Comparison of ENCODE assay signal across 21 cellular contexts in genomic region chr2:236600892-236601291, GRCh38. TPM values are rescaled to one million over a fixed set of nuclear protein-coding genes. Genes with fewer than 3 reads are reported as not detected.
DNase-seq lines count a peak whose midpoint lies in the region; ATAC-seq, FAIRE-seq and TF ChIP-seq lines count a peak whose summit lies in the region.
"Had no signal": no experiment of that assay in that cellular context is flagged by ENCODE, and none has a peak within 500 bp of the region (broad histone marks: within the 10 kb centered on the region; RNA-seq: fewer than 3 reads in every experiment).

No MANE protein-coding gene starts in this region.

- WGBS in suprapubic skin: 54% methylated on average over 9 of the region's 9 CpGs

- H3K27me3 ChIP-seq in astrocyte (ENCODE audit: insufficient read depth, low read length): peaks cover 16% of the 10 kb centered on the region
- H3K27me3 ChIP-seq in suprapubic skin: peaks cover 11% of the 10 kb centered on the region
- H3K27me3 ChIP-seq: SJCRH30 had no signal

- no peak overlapping the region for H3K27ac ChIP-seq in astrocyte (ENCODE audit: low read depth, low read length)
- H3K27ac ChIP-seq in suprapubic skin: peak overlapping the region; percentile 75
- H3K27ac ChIP-seq: 22Rv1, adrenal gland, prostate gland, SJCRH30 had no signal

- peak overlapping the region; percentile 41 for H3K27ac Mint-ChIP-seq in astrocyte (ENCODE audit: unreplicated experiment)
- H3K27ac Mint-ChIP-seq: activated CD8-positive, alpha-beta memory T cell treated with anti-CD3 and anti-CD28 coated beads, Interleukin-2, amount 10 ng/mL, durations not matched to agents 7 days and 5 days; effector memory CD8-positive, alpha-beta T cell had no signal

- peaks cover 6% of the 10 kb centered on the region for H3K9me3 Mint-ChIP-seq in astrocyte (ENCODE audit: unreplicated experiment)
- H3K9me3 Mint-ChIP-seq: effector memory CD8-positive, alpha-beta T cell had no signal

- H3K4me1 ChIP-seq in astrocyte (ENCODE audit: insufficient read depth, low read length) (no peaks in the 10 kb centered on the region), suprapubic skin (peaks cover 3% of the 10 kb centered on the region)
- H3K4me1 ChIP-seq: adrenal gland, prostate gland, SJCRH30 had no signal

- no peak for TF ChIP-seq EP300 in suprapubic skin (IDR thresholded peaks at IDR 0.05)

- H3K27me3 Mint-ChIP-seq in astrocyte (ENCODE audit: low read depth, unreplicated experiment): peaks cover 33% of the 10 kb centered on the region

- H3K4me3 Mint-ChIP-seq in astrocyte (ENCODE audit: unreplicated experiment): no peak overlapping the region
- H3K4me3 Mint-ChIP-seq: activated CD8-positive, alpha-beta memory T cell treated with anti-CD3 and anti-CD28 coated beads, Interleukin-2, amount 10 ng/mL, durations not matched to agents 7 days and 5 days; effector memory CD8-positive, alpha-beta T cell had no signal

- TF ChIP-seq CTCF in astrocyte (IDR thresholded peaks at IDR 0.05; ENCODE audit: insufficient read depth, low read depth, low read length): no peak
- no peak for TF ChIP-seq CTCF in suprapubic skin (IDR thresholded peaks at IDR 0.05)

- H3K9me3 ChIP-seq in astrocyte (ENCODE audit: insufficient read depth, low read depth, low read length): no peaks in the 10 kb centered on the region
- no peaks in the 10 kb centered on the region for H3K9me3 ChIP-seq in suprapubic skin
- H3K9me3 ChIP-seq: adrenal gland, prostate gland, SJCRH30 had no signal

- H3K4me3 ChIP-seq in astrocyte (ENCODE audit: insufficient read depth, low read depth, low read length) (no peak overlapping the region), suprapubic skin (no peak overlapping the region)
- H3K4me3 ChIP-seq: adrenal gland, prostate gland, SJCRH30, skin epidermis had no signal

- no peak overlapping the region for H3K9ac ChIP-seq in astrocyte (ENCODE audit: low read length)

- H3K36me3 ChIP-seq in astrocyte (ENCODE audit: insufficient read depth, low read length) (no peaks in the 10 kb centered on the region), suprapubic skin (no peaks in the 10 kb centered on the region)
- H3K36me3 ChIP-seq: adrenal gland, prostate gland, SJCRH30 had no signal

- no peak for ATAC-seq in HG03342 (IDR thresholded peaks at IDR 0.05; ENCODE audit: unreplicated experiment)
- ATAC-seq: activated CD4-positive, CD25-positive, alpha-beta regulatory T cell treated with anti-CD3 and anti-CD28 coated beads, Interleukin-2, amount 50 U/mL, for 24 hours; activated CD8-positive, alpha-beta memory T cell treated with anti-CD3 and anti-CD28 coated beads, Interleukin-2, amount 10 ng/mL, durations not matched to agents 7 days and 5 days; effector memory CD8-positive, alpha-beta T cell had no signal

- no peak for TF ChIP-seq POLR2A in suprapubic skin (IDR thresholded peaks at IDR 0.05)

- FAIRE-seq in astrocyte (lab: Jason Lieb, UNC): no peak
- FAIRE-seq: H54, kidney had no signal

- H4K20me1 ChIP-seq in astrocyte (ENCODE audit: insufficient read depth, low read length): no peaks in the 10 kb centered on the region

- H3K4me1 Mint-ChIP-seq in astrocyte (ENCODE audit: low read depth, unreplicated experiment): peaks cover 7% of the 10 kb centered on the region
- H3K4me1 Mint-ChIP-seq: activated CD8-positive, alpha-beta memory T cell treated with anti-CD3 and anti-CD28 coated beads, Interleukin-2, amount 10 ng/mL, durations not matched to agents 7 days and 5 days had no signal

- DNase-seq in DMS79 treated with DMSO at 0.1 percent for 48 hours (lab: John Stamatoyannopoulos, UW) (peak; percentile 22), DMS79 (lab: John Stamatoyannopoulos, UW) (no peak), NCI-H2196 (lab: John Stamatoyannopoulos, UW; ENCODE audit: unreplicated experiment) (peak; percentile 89), astrocyte (ENCODE audit: low read depth) (no peak), suprapubic skin (ENCODE audit: low spot score in 2 of 2) (no peak), dermis blood vessel endothelial cell (no peak), SIG-M5 (lab: John Stamatoyannopoulos, UW) (no peak)
- DNase-seq: activated CD8-positive, alpha-beta memory T cell treated with anti-CD3 and anti-CD28 coated beads, Interleukin-2, amount 10 ng/mL, durations not matched to agents 7 days and 5 days; activated effector memory CD4-positive, alpha-beta T cell treated with Interleukin-2 at 50 U/mL for 16 hours; adrenal gland; caudate nucleus; effector memory CD8-positive, alpha-beta T cell; hippocampal formation; kidney; SJCRH30 had no signal

- H3K36me3 Mint-ChIP-seq in astrocyte (ENCODE audit: low read depth, unreplicated experiment): peaks cover 2% of the 10 kb centered on the region
- H3K36me3 Mint-ChIP-seq: activated CD8-positive, alpha-beta memory T cell treated with anti-CD3 and anti-CD28 coated beads, Interleukin-2, amount 10 ng/mL, durations not matched to agents 7 days and 5 days had no signal

- no peaks in the 10 kb centered on the region for H3K79me2 ChIP-seq in astrocyte (ENCODE audit: insufficient read depth, low read length)

- H3K4me2 ChIP-seq in astrocyte (ENCODE audit: low read length): no peak overlapping the region

- H2AFZ ChIP-seq in astrocyte (ENCODE audit: low read depth, low read length): no peak overlapping the region

RNA-seq across cellular contexts. Expression of gene ACKR3, which starts 31.3 kb away (rescaled TPM):
- total RNA-seq in astrocyte (72.7 and 88.3 TPM in 2 replicates), suprapubic skin (10 to 100 TPM; 15.8 to 51.5 (median 34.9) TPM), dermis blood vessel endothelial cell (14.0 and 16.8 TPM in 2 replicates)

Comparison
In these comparisons a context has a peak if more than half of its experiments do, and no peak if none do; other contexts are left out.
1. DNase-seq: peak in DMS79 treated with DMSO at 0.1 percent for 48 hours (single experiment) and NCI-H2196 (single experiment); none in DMS79 (single experiment), astrocyte (single experiment), suprapubic skin (0 of 2), dermis blood vessel endothelial cell (single experiment) and SIG-M5 (single experiment).